Comparison of ENCODE assay signal across 2 cellular contexts in the genomic region with DNA sequence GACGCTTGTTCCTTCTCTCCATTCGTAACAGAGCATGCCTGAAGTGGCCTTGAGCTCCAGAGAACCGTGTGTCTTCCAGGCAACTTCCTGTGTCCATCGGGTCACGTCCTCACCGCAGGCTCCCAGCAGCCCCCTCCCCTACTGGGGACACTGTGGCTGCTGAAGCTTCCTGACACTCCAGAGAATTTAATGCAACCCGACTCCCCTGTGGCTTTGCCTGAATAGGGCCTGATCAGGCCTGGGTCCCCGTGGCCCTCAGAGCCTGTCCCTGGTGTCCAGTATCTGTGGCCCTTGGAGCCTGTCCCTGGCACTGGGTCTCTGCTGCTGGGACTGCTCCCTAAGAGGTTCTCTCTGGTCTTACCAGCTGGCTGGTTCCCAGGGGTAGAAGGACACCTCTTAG.
TF ChIP-seq lines count a peak whose summit lies in the region.

No MANE protein-coding gene starts in this region.

TF ChIP-seq in IMR-90, 13 proteins besides CTCF, POLR2A, EP300 and RAD21:
- TF ChIP-seq, protein P1, sequence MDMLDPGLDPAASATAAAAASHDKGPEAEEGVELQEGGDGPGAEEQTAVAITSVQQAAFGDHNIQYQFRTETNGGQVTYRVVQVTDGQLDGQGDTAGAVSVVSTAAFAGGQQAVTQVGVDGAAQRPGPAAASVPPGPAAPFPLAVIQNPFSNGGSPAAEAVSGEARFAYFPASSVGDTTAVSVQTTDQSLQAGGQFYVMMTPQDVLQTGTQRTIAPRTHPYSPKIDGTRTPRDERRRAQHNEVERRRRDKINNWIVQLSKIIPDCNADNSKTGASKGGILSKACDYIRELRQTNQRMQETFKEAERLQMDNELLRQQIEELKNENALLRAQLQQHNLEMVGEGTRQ (IDR thresholded peaks at IDR 0.05; ENCODE audit: low read depth, low read length) = no peak
- no peak for TF ChIP-seq BHLHE40 (IDR thresholded peaks at IDR 0.05; ENCODE audit: low read depth, low read length)
- no peak for TF ChIP-seq NFE2L2 (IDR thresholded peaks at IDR 0.05; ENCODE audit: low read depth, low read length)
- TF ChIP-seq CEBPB (IDR thresholded peaks at IDR 0.05; ENCODE audit: low read depth, low read length) = no peak
- no peak for TF ChIP-seq RCOR1 (IDR thresholded peaks at IDR 0.05; ENCODE audit: insufficient replicate concordance, low read length)

TF ChIP-seq in HepG2, 621 proteins besides CTCF, POLR2A, EP300 and RAD21:
- TF ChIP-seq FLYWCH1 (CRISPR knock-in tag; IDR thresholded peaks at IDR 0.05) = no peak
- no peak for TF ChIP-seq GABPA (IDR thresholded peaks at IDR 0.05; ENCODE audit: low read depth, low read length)
- peak; percentile 51 for TF ChIP-seq GABPA (CRISPR knock-in tag; IDR thresholded peaks at IDR 0.05; ENCODE audit: low read depth)
